ENCODE assay signal across 1 cellular context in genomic region chr20:54745780-54746179, GRCh38.
A peak's percentile ranks its signal among the peaks of the same experiment; 100 is the strongest.
TF ChIP-seq lines count a peak whose summit lies in the region.

No MANE protein-coding gene starts in this region.

TF ChIP-seq in K562, 482 proteins besides CTCF, POLR2A, EP300 and RAD21 (continued from another document):
- TF ChIP-seq ZBTB11 (CRISPR knock-in tag; IDR thresholded peaks at IDR 0.05), result peak in 1 of 3 experiments; percentile 43; a peak in 1 of 6 replicates
